ENCODE assay signal across 8 cellular contexts in the genomic region with DNA sequence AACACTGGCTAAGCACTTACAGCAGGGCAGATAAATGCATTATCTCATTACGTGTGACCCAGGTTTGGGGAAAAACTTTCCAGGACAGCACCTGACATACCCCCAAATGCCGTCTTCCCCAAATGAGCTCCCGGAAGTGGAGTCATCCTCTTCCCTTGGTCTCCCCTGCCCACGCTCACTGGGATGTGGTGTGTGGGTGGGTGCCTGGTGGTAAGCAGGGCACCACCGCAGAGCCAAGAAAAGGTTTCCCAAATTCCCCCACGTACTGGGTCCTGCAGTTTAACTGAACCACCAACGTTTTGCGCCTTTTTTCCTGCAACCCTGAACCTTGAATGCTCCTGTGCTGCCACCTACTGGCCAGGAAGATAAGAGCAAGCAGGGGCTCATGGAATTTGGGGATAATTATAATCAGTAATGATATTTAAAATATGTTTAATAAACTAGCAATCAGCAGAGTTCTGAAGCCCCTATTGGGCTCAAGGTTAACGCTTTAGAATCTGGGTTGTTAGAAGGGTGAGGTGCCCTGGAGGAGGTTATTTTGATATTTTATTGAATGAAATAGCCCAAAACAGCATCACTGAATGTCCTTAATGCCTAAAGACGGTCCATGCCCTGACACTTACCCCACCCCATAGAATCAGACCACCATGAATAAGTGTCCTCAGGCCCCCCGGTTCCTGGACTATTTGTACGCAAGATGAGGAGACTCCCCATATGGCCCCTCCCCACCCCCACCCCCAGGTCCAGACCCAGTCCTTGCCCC. TPM values are rescaled to one million over a fixed set of nuclear protein-coding genes. Genes with fewer than 3 reads are reported as not detected.
DNase-seq lines count a peak whose midpoint lies in the region; ATAC-seq and TF ChIP-seq lines count a peak whose summit lies in the region.

No MANE protein-coding gene starts in this region.

- H3K4me1 ChIP-seq in naive thymus-derived CD4-positive, alpha-beta T cell (ENCODE audit: control insufficient read depth in 2 of 2, insufficient read depth in 2 of 2, low read length in 2 of 2) = no peaks in the 10 kb centered on the region

- no peak overlapping the region for H3K4me3 ChIP-seq in naive thymus-derived CD4-positive, alpha-beta T cell (ENCODE audit: low read length)

- peak; percentile 16 for DNase-seq in AG09319 (ENCODE audit: extremely low read depth, low read depth)
- DNase-seq in H4 (ENCODE audit: low spot score) = peak; percentile 62
- peak; percentile 43 for DNase-seq in NCI-H526 treated with DMSO at 0.1 percent for 48 hours (lab: John Stamatoyannopoulos, UW)
- DNase-seq in activated CD8-positive, alpha-beta memory T cell treated with anti-CD3 and anti-CD28 coated beads for 1 hour (ENCODE audit: extremely low read depth in 1 of 2, low read depth in 1 of 2) = peak; percentile 18 to 42
- DNase-seq in endothelial cell (ENCODE audit: low spot score) = peak; percentile 72
- DNase-seq in naive thymus-derived CD4-positive, alpha-beta T cell = peak in 7 of 9 donors; percentile 34 to 62 (median 47)
- peak; percentile 49 to 60 for DNase-seq in stimulated activated naive CD8-positive, alpha-beta T cell treated with anti-CD3 and anti-CD28 coated beads, Interleukin-15, amount 100 ng/mL, for 72 hours

- peak; percentile 61 for ATAC-seq in naive thymus-derived CD4-positive, alpha-beta T cell
- peak; percentile 41 for ATAC-seq in stimulated activated naive CD8-positive, alpha-beta T cell treated with anti-CD3 and anti-CD28 coated beads, Interleukin-15, amount 100 ng/mL, for 72 hours
- ATAC-seq in HG02884 (IDR thresholded peaks at IDR 0.05; ENCODE audit: unreplicated experiment) = no peak

- H3K4me1 Mint-ChIP-seq in endothelial cell (ENCODE audit: unreplicated experiment) = no peaks in the 10 kb centered on the region
- H3K4me1 Mint-ChIP-seq in naive thymus-derived CD4-positive, alpha-beta T cell = peaks cover 0 to 7% (median 3%) of the 10 kb centered on the region in 7 donors
- no peaks in the 10 kb centered on the region for H3K4me1 Mint-ChIP-seq in stimulated activated naive CD8-positive, alpha-beta T cell treated with anti-CD3 and anti-CD28 coated beads, Interleukin-15, amount 100 ng/mL, for 72 hours

- H3K27me3 Mint-ChIP-seq in endothelial cell (ENCODE audit: unreplicated experiment) = peaks cover 8% of the 10 kb centered on the region
- H3K27me3 Mint-ChIP-seq in naive thymus-derived CD4-positive, alpha-beta T cell = peaks cover 7 to 17% (median 15%) of the 10 kb centered on the region in 5 donors
- peaks cover 39% of the 10 kb centered on the region for H3K27me3 Mint-ChIP-seq in stimulated activated naive CD8-positive, alpha-beta T cell treated with anti-CD3 and anti-CD28 coated beads, Interleukin-15, amount 100 ng/mL, for 72 hours

- no peak overlapping the region for H3K27ac ChIP-seq in naive thymus-derived CD4-positive, alpha-beta T cell (ENCODE audit: low read depth, low read length)

- no peaks in the 10 kb centered on the region for H3K9me3 ChIP-seq in naive thymus-derived CD4-positive, alpha-beta T cell (ENCODE audit: control insufficient read depth in 2 of 3, low read length in 3 of 3)

- H3K36me3 ChIP-seq in naive thymus-derived CD4-positive, alpha-beta T cell (ENCODE audit: control insufficient read depth in 2 of 3, insufficient read depth in 3 of 3, low read length in 3 of 3) = no peaks in the 10 kb centered on the region

- intact Hi-C loops in naive thymus-derived CD4-positive, alpha-beta T cell (cut with micrococcal nuclease) = loop anchor here (5.0 kb wide), 1 partner anchor 210 kb away; no protein-coding TSS in a partner anchor

- TF ChIP-seq CTCF in AG09319 (IDR thresholded peaks at IDR 0.05; ENCODE audit: low read depth, low read length) (peak; percentile 92), endothelial cell (IDR thresholded peaks at IDR 0.05; ENCODE audit: unreplicated experiment) (peak; percentile 93)

- H3K27ac Mint-ChIP-seq in endothelial cell (ENCODE audit: unreplicated experiment) = no peak overlapping the region
- no peak overlapping the region for H3K27ac Mint-ChIP-seq in naive thymus-derived CD4-positive, alpha-beta T cell
- no peak overlapping the region for H3K27ac Mint-ChIP-seq in stimulated activated naive CD8-positive, alpha-beta T cell treated with anti-CD3 and anti-CD28 coated beads, Interleukin-15, amount 100 ng/mL, for 72 hours

- H3K4me3 Mint-ChIP-seq in endothelial cell (ENCODE audit: unreplicated experiment) = no peak overlapping the region
- H3K4me3 Mint-ChIP-seq in naive thymus-derived CD4-positive, alpha-beta T cell = peak overlapping the region in 2 of 10 donors; percentile 21 to 27
- no peak overlapping the region for H3K4me3 Mint-ChIP-seq in stimulated activated naive CD8-positive, alpha-beta T cell treated with anti-CD3 and anti-CD28 coated beads, Interleukin-15, amount 100 ng/mL, for 72 hours

- no peaks in the 10 kb centered on the region for H3K36me3 Mint-ChIP-seq in endothelial cell (ENCODE audit: low read depth, unreplicated experiment)
- peaks cover 0 to 4% (median 0%) of the 10 kb centered on the region in 5 donors for H3K36me3 Mint-ChIP-seq in naive thymus-derived CD4-positive, alpha-beta T cell

- H3K9me3 Mint-ChIP-seq in endothelial cell (ENCODE audit: unreplicated experiment) = no peaks in the 10 kb centered on the region
- H3K9me3 Mint-ChIP-seq in naive thymus-derived CD4-positive, alpha-beta T cell = peaks cover 0 to 3% (median 0%) of the 10 kb centered on the region in 11 donors
- H3K9me3 Mint-ChIP-seq in stimulated activated naive CD8-positive, alpha-beta T cell treated with anti-CD3 and anti-CD28 coated beads, Interleukin-15, amount 100 ng/mL, for 72 hours = no peaks in the 10 kb centered on the region

- CTCF ChIA-PET in naive thymus-derived CD4-positive, alpha-beta T cell (lab: Charles Lee) = interaction anchor here (1.6 kb wide), 1 partner anchor 11 kb away, joined by 4 read pairs; no protein-coding TSS in a partner anchor

- POLR2A ChIA-PET in naive thymus-derived CD4-positive, alpha-beta T cell (lab: Charles Lee) = no interaction called here

- H3K27me3 ChIP-seq in naive thymus-derived CD4-positive, alpha-beta T cell (ENCODE audit: control insufficient read depth in 2 of 2, insufficient read depth in 2 of 2, low read length in 2 of 2) = no peaks in the 10 kb centered on the region

RNA-seq across cellular contexts. Expression of gene SPPL2C, which starts 8.0 kb away (rescaled TPM):
- not detected in 2 replicates for total RNA-seq in H4 (2014; rRNA removed; shearing (Covaris generic))
- total RNA-seq in endothelial cell (ENCODE audit: unreplicated experiment) = not detected
- total RNA-seq in naive thymus-derived CD4-positive, alpha-beta T cell = not detected
- polyA plus RNA-seq in naive thymus-derived CD4-positive, alpha-beta T cell = not detected

RNA-seq across cellular contexts. Expression of gene MAPT, which starts 41.6 kb away (rescaled TPM):
- total RNA-seq in H4 (2014; rRNA removed; shearing (Covaris generic)) = 1.3 and 2.3 TPM in 2 replicates
- total RNA-seq in endothelial cell (ENCODE audit: unreplicated experiment) = 0.28 TPM
- 1 to 10 TPM in 3 of 5 experiments, under 1 TPM in 2; 0.27 to 1.3 (median 1.1) TPM for total RNA-seq in naive thymus-derived CD4-positive, alpha-beta T cell
- under 1 TPM; 0.12 to 0.80 TPM for polyA plus RNA-seq in naive thymus-derived CD4-positive, alpha-beta T cell

Comparison
In these comparisons a context has a peak if more than half of its experiments do, and no peak if none do; other contexts are left out.
1. DNase-seq: peak in every context shown above with its lines; median percentile 72 in endothelial cell; 62 in H4; 54 in stimulated activated naive CD8-positive, alpha-beta T cell treated with anti-CD3 and anti-CD28 coated beads, Interleukin-15, amount 100 ng/mL, for 72 hours; 47 in naive thymus-derived CD4-positive, alpha-beta T cell; 43 in NCI-H526 treated with DMSO at 0.1 percent for 48 hours; 30 in activated CD8-positive, alpha-beta memory T cell treated with anti-CD3 and anti-CD28 coated beads for 1 hour; 16 in AG09319.